In genomic region chr11:65121865-65122696, GRCh38 we compare ENCODE assay signal across 8 cellular contexts. TPM values are rescaled to one million over a fixed set of nuclear protein-coding genes. Genes with fewer than 3 reads are reported as not detected.
A peak's percentile ranks its signal among the peaks of the same experiment; 100 is the strongest.
DNase-seq lines count a peak whose midpoint lies in the region; ATAC-seq lines count a peak whose summit lies in the region.

Gene FAU, minus strand, starts transcription at chr11:65122134. Its CDS starts 321 bp downstream, at chr11:65121813.
Gene MRPL49, plus strand, starts transcription at chr11:65122321. Its CDS starts 26 bp downstream, at chr11:65122347.

- H3K4me1 ChIP-seq in CD4-positive, alpha-beta memory T cell (ENCODE audit: insufficient read depth, low read length) = peaks cover 27% of the 10 kb centered on the region

- H3K9me3 ChIP-seq in CD4-positive, alpha-beta memory T cell (ENCODE audit: control insufficient read depth in 1 of 2, low read length in 2 of 2) = no peaks in the 10 kb centered on the region

- CTCF ChIA-PET in CD4-positive, alpha-beta memory T cell (lab: Charles Lee; ENCODE audit: partially characterized antibody) = interaction anchor here (0.7 to 4.8 kb wide), 10 partner anchors 9 to 451 kb away, joined by 3 to 55 read pairs (median 4); partner anchors contain the start of genes ARL2, CDC42EP2, SYVN1 and TM7SF2

- POLR2A ChIA-PET in CD4-positive, alpha-beta memory T cell (lab: Charles Lee; ENCODE audit: partially characterized antibody) = interaction anchor here (0.6 to 15.5 kb wide), 35 partner anchors 10 to 738 kb away, joined by 3 to 320 read pairs (median 5); partner anchors contain the start of genes ARL2, ATG2A, CAPN1 and CDC42BPG

- intact Hi-C loops in CD4-positive, alpha-beta memory T cell (cut with micrococcal nuclease) = loop anchor here (1.0 kb wide), 4 partner anchors 12 to 109 kb away; partner anchors contain the start of genes CDCA5, SYVN1, VPS51 and ZFPL1

- peaks cover 0 to 1% (median 0%) of the 10 kb centered on the region in 8 donors for H3K9me3 Mint-ChIP-seq in CD4-positive, alpha-beta memory T cell

- DNase-seq in CD4-positive, alpha-beta memory T cell = peak; percentile 97 to 99 (median 99)
- DNase-seq in HS-27A (ENCODE audit: low read depth) = peak; percentile 94
- DNase-seq in NK-92 (lab: John Stamatoyannopoulos, UW; ENCODE audit: unreplicated experiment) = peak; percentile 89
- peak; percentile 95 to 97 for DNase-seq in activated CD8-positive, alpha-beta memory T cell treated with anti-CD3 and anti-CD28 coated beads for 1 hour (ENCODE audit: extremely low read depth in 1 of 2, low read depth in 1 of 2)
- DNase-seq in effector CD4-positive, alpha-beta T cell = peak; percentile 99
- peak; percentile 98 to 99 for DNase-seq in lung microvascular endothelial cell (ENCODE audit: low read depth in 2 of 2)
- peak; percentile 97 to 99 (median 98) for DNase-seq in stimulated activated CD4-positive, alpha-beta T cell treated with anti-CD3 and anti-CD28 coated beads, TNF-alpha, amount 100 ng/mL, for 48 hours (ENCODE audit: low read depth in 3 of 3)

- no peaks in the 10 kb centered on the region for H3K27me3 Mint-ChIP-seq in CD4-positive, alpha-beta memory T cell

- peak within 1 kb of the TSS; percentile 99 for H3K27ac ChIP-seq in CD4-positive, alpha-beta memory T cell (ENCODE audit: low read depth, low read length)

- no peaks in the 10 kb centered on the region for H3K27me3 ChIP-seq in CD4-positive, alpha-beta memory T cell (ENCODE audit: insufficient read depth, low read length)

- H3K27ac Mint-ChIP-seq in CD4-positive, alpha-beta memory T cell = peak within 1 kb of the TSS; percentile 99 to 100 (median 100)

- peak within 1 kb of the TSS; percentile 98 to 100 (median 99) for H3K4me3 Mint-ChIP-seq in CD4-positive, alpha-beta memory T cell

- H3K36me3 ChIP-seq in CD4-positive, alpha-beta memory T cell (ENCODE audit: insufficient read depth, low read length) = peaks cover 56% of the 10 kb centered on the region

- peak within 1 kb of the TSS; percentile 92 to 100 for H3K4me3 ChIP-seq in CD4-positive, alpha-beta memory T cell (ENCODE audit: low read length in 2 of 2)

- H3K36me3 Mint-ChIP-seq in CD4-positive, alpha-beta memory T cell = peaks cover 40 to 69% of the 10 kb centered on the region in 2 donors

- peak; percentile 75 for ATAC-seq in GM19463 (IDR thresholded peaks at IDR 0.05; ENCODE audit: unreplicated experiment)

- H3K4me1 Mint-ChIP-seq in CD4-positive, alpha-beta memory T cell = peaks cover 18 to 56% (median 30%) of the 10 kb centered on the region in 4 donors

RNA-seq across cellular contexts. Expression of gene FAU, which starts in this region (rescaled TPM):
- 1,000 to 10,000 TPM; 1,571 to 1,690 TPM for total RNA-seq in CD4-positive, alpha-beta memory T cell
- 1,000 to 10,000 TPM in 1 of 2 donors, 100 to 1,000 TPM in 1; 913 to 1,018 TPM for polyA plus RNA-seq in CD4-positive, alpha-beta memory T cell
- 355 and 442 TPM in 2 replicates for total RNA-seq in lung microvascular endothelial cell

RNA-seq across cellular contexts. Expression of gene MRPL49, which starts in this region (rescaled TPM):
- 10 to 100 TPM; 59.6 to 60.6 TPM for total RNA-seq in CD4-positive, alpha-beta memory T cell
- polyA plus RNA-seq in CD4-positive, alpha-beta memory T cell = 100 to 1,000 TPM in 1 of 2 donors, 10 to 100 TPM in 1; 81.1 to 118 TPM
- 39.2 and 41.3 TPM in 2 replicates for total RNA-seq in lung microvascular endothelial cell

Comparison
In these comparisons a context has a peak if more than half of its experiments do, and no peak if none do; other contexts are left out.
1. Peak in every context shown above with its lines: DNase-seq, ATAC-seq, H3K4me3 ChIP-seq and H3K27ac ChIP-seq.